Comparison of ENCODE assay signal across 1 cellular context in the genomic region with DNA sequence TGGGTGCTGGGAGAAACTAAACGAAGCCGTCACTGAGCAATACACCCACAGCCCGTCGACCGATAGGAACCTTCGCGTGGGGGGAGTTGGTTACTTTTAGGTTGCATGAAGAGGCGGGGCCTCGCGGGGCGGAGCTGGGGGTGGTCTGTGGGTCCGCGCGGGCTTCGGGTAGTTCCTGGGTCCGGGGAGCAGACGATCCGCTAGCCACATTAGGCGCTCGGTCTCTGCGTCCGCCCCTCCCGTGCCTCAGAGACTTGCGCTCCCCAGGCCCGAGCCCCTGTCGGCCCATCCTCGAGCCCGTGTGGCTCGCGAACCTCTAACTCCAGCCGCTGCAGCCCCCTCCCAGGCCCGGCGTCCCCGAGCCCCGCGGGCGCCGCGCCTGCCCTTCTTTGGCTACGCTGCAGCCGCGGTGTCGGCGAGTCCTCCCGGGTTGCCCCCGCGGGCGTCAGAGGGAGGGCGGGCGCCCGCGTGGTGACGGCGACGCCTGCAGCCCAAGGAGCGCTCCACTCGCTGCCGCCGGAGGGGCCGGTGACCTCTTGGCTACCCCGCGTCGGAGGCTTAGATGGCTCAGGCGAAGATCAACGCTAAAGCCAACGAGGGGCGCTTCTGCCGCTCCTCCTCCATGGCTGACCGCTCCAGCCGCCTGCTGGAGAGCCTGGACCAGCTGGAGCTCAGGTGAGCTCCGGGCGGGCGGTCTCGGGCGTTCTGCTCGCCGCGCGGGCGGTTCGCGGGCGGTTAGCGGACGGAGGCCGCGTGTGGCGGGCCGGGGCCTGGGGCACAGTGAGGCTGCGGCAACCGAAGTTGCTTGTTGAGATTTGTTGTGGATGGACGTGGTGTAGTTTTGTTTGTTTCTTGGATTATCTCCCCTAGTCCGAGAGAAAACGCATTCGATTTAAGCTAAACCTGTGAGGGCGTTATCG.
A peak's percentile ranks its signal among the peaks of the same experiment; 100 is the strongest.
TF ChIP-seq lines count a peak whose summit lies in the region.

A gene (plus strand): TSS at position 191 of the 920 bp plus-strand sequence. CDS start 372 bp downstream, at position 563.

TF ChIP-seq in K562, 482 proteins besides CTCF, POLR2A, EP300 and RAD21 (continued from another document):
- TF ChIP-seq, protein P1, sequence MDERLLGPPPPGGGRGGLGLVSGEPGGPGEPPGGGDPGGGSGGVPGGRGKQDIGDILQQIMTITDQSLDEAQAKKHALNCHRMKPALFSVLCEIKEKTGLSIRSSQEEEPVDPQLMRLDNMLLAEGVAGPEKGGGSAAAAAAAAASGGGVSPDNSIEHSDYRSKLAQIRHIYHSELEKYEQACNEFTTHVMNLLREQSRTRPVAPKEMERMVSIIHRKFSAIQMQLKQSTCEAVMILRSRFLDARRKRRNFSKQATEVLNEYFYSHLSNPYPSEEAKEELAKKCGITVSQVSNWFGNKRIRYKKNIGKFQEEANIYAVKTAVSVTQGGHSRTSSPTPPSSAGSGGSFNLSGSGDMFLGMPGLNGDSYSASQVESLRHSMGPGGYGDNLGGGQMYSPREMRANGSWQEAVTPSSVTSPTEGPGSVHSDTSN (CRISPR knock-in tag; IDR thresholded peaks at IDR 0.05; ENCODE audit: low read depth) = no peak
- TF ChIP-seq, protein P1 (tag; conservative IDR thresholded peaks at IDR 0.05; ENCODE audit: low read depth) = no peak; the same call in 1 of the 2 replicates
- TF ChIP-seq, protein P2, sequence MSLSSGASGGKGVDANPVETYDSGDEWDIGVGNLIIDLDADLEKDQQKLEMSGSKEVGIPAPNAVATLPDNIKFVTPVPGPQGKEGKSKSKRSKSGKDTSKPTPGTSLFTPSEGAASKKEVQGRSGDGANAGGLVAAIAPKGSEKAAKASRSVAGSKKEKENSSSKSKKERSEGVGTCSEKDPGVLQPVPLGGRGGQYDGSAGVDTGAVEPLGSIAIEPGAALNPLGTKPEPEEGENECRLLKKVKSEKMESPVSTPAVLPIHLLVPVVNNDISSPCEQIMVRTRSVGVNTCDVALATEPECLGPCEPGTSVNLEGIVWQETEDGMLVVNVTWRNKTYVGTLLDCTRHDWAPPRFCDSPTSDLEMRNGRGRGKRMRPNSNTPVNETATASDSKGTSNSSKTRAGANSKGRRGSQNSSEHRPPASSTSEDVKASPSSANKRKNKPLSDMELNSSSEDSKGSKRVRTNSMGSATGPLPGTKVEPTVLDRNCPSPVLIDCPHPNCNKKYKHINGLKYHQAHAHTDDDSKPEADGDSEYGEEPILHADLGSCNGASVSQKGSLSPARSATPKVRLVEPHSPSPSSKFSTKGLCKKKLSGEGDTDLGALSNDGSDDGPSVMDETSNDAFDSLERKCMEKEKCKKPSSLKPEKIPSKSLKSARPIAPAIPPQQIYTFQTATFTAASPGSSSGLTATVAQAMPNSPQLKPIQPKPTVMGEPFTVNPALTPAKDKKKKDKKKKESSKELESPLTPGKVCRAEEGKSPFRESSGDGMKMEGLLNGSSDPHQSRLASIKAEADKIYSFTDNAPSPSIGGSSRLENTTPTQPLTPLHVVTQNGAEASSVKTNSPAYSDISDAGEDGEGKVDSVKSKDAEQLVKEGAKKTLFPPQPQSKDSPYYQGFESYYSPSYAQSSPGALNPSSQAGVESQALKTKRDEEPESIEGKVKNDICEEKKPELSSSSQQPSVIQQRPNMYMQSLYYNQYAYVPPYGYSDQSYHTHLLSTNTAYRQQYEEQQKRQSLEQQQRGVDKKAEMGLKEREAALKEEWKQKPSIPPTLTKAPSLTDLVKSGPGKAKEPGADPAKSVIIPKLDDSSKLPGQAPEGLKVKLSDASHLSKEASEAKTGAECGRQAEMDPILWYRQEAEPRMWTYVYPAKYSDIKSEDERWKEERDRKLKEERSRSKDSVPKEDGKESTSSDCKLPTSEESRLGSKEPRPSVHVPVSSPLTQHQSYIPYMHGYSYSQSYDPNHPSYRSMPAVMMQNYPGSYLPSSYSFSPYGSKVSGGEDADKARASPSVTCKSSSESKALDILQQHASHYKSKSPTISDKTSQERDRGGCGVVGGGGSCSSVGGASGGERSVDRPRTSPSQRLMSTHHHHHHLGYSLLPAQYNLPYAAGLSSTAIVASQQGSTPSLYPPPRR (CRISPR knock-in tag; IDR thresholded peaks at IDR 0.05; ENCODE audit: borderline replicate concordance) = peak; percentile 43; the same call in 1 of the 2 replicates
- TF ChIP-seq MTA3 (IDR thresholded peaks at IDR 0.05; ENCODE audit: borderline replicate concordance) (peak; percentile 81; the same call in 1 of the 2 replicates), RB1 (IDR thresholded peaks at IDR 0.05; ENCODE audit: low read depth) (peak; percentile 74), POLR2B (IDR thresholded peaks at IDR 0.05; ENCODE audit: low read depth, partially characterized antibody) (peak; percentile 86), FOXJ2 (tag; IDR thresholded peaks at IDR 0.05) (peak; percentile 60), ZNF445 (CRISPR knock-in tag; IDR thresholded peaks at IDR 0.05; ENCODE audit: low read depth) (0 out of 2 replicates have a peak, but pooled peaks have one; percentile 61)
- TF ChIP-seq, protein P3, sequence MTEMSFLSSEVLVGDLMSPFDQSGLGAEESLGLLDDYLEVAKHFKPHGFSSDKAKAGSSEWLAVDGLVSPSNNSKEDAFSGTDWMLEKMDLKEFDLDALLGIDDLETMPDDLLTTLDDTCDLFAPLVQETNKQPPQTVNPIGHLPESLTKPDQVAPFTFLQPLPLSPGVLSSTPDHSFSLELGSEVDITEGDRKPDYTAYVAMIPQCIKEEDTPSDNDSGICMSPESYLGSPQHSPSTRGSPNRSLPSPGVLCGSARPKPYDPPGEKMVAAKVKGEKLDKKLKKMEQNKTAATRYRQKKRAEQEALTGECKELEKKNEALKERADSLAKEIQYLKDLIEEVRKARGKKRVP (CRISPR knock-in tag; IDR thresholded peaks at IDR 0.05) = no peak
